8 cellular contexts compared by ENCODE assay signal in the genomic region with DNA sequence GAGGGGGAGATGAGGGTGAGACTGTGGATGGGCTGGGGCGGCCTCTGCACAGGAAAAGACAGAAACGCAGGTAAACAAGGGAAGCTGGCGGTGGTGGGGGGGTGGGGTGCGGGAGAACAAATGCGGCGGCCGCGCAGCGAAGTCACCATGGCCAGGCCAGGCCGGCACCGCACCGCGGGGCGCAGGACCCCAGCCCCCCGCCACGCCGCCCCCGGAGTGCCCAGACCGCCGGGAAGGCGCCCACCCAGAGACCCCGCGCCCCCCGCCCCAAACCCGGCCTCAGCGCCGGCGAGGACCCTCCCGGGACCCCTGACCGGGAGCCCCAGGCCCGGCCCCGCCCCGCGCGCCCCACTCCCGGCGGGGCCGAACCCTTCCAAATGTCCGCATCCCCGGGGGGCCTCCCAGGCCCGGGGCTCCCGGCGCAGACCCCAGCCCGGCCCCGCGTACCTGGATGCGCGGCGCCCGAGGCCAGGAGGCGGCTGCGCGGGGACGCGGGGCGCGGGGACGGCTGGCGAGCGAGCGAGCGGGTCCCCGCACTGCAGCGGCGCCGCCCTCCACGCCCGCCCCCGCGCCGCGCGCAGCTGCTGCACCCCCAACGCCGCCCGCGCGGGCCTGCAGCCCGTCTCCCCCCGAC. TPM values are rescaled to one million over a fixed set of nuclear protein-coding genes. Genes with fewer than 3 reads are reported as not detected.
DNase-seq lines count a peak whose midpoint lies in the region; ATAC-seq, FAIRE-seq and TF ChIP-seq lines count a peak whose summit lies in the region.

No MANE protein-coding gene starts in this region.

- no peak overlapping the region for H2BK15ac ChIP-seq in IMR-90 (ENCODE audit: low read depth, low read length)

- H2BK120ac ChIP-seq in IMR-90 (ENCODE audit: low read depth, low read length): no peak overlapping the region

- TF ChIP-seq CTCF in IMR-90 (conservative IDR thresholded peaks at IDR 0.05; ENCODE audit: low read depth, low read length) (no peak), endothelial cell of umbilical vein (IDR thresholded peaks at IDR 0.05; ENCODE audit: extremely low read depth in 1 of 2, insufficient read depth in 1 of 2, low read depth in 1 of 2, low read length in 2 of 2) (no peak), neural cell (IDR thresholded peaks at IDR 0.05; ENCODE audit: poor library complexity, severe bottlenecking) (no peak)

- H3K4me2 ChIP-seq in IMR-90 (ENCODE audit: low read depth, low read length) (peak overlapping the region; percentile 42; the same call in 1 of the 2 replicates), endothelial cell of umbilical vein (ENCODE audit: insufficient read depth, low read length) (peak overlapping the region; percentile 21), neural cell (ENCODE audit: low read length) (no peak overlapping the region)

- BruUV-seq in IMR-90 (replicated peaks; lab: Mats Ljungman, UMichigan) (no TSS peak), endothelial cell of umbilical vein (replicated peaks; lab: Mats Ljungman, UMichigan) (no TSS peak)

- H4K20me1 ChIP-seq in IMR-90 (ENCODE audit: insufficient read depth, low read length) (peaks cover 5% of the 10 kb centered on the region; the same call in 1 of the 2 replicates), endothelial cell of umbilical vein (replicated peaks; ENCODE audit: control insufficient read depth, extremely low read depth, insufficient read depth, low read length) (no peaks in the 10 kb centered on the region), neural cell (ENCODE audit: insufficient read depth) (no peaks in the 10 kb centered on the region)

- H3K18ac ChIP-seq in IMR-90 (ENCODE audit: low read depth, low read length): no peak overlapping the region

- H3K9me3 ChIP-seq in IMR-90 (ENCODE audit: control insufficient read depth, insufficient read depth, low read length) (no peaks in the 10 kb centered on the region), endothelial cell of umbilical vein (replicated peaks; ENCODE audit: control insufficient read depth, insufficient read depth, low read length) (no peaks in the 10 kb centered on the region), neural cell (ENCODE audit: low read length) (no peaks in the 10 kb centered on the region)

- no peaks in the 10 kb centered on the region for H3F3A ChIP-seq in neural cell (ENCODE audit: insufficient read depth, low read length, poor library complexity, severe bottlenecking)

- no peak overlapping the region for H4K91ac ChIP-seq in IMR-90 (ENCODE audit: insufficient read depth, low read depth, low read length)

- no peak for FAIRE-seq in endothelial cell of umbilical vein (lab: Jason Lieb, UNC)

- H3K36me3 ChIP-seq in IMR-90 (ENCODE audit: control insufficient read depth, insufficient read depth, low read length): 0 out of 2 replicates have a peak, but pooled peaks cover 1% of the 10 kb centered on the region
- H3K36me3 ChIP-seq in endothelial cell of umbilical vein (ENCODE audit: control insufficient read depth in 2 of 2, extremely low read depth in 1 of 2, insufficient read depth in 2 of 2, low read length in 2 of 2): no peaks in the 10 kb centered on the region
- H3K36me3 ChIP-seq in neural cell (ENCODE audit: insufficient read depth, low read length): no peaks in the 10 kb centered on the region

- H2AK5ac ChIP-seq in IMR-90 (ENCODE audit: low read depth, low read length): no peak overlapping the region

- no peaks in the 10 kb centered on the region for H3K9me2 ChIP-seq in neural cell (ENCODE audit: insufficient read depth, low read length)

- no peak overlapping the region for H3K4ac ChIP-seq in IMR-90 (ENCODE audit: low read depth, low read length)

- no peak for TF ChIP-seq EP300 in neural cell (conservative IDR thresholded peaks at IDR 0.05; ENCODE audit: poor library complexity, severe bottlenecking)

- H3K27me3 ChIP-seq in IMR-90 (ENCODE audit: control insufficient read depth, insufficient read depth, low read length) (peaks cover 4% of the 10 kb centered on the region; the same call in 1 of the 2 replicates), endothelial cell of umbilical vein (ENCODE audit: control insufficient read depth in 2 of 2, insufficient read depth in 2 of 2, low read length in 2 of 2) (no peaks in the 10 kb centered on the region), neural cell (ENCODE audit: insufficient read depth, low read depth, low read length) (no peaks in the 10 kb centered on the region)

- H4K5ac ChIP-seq in IMR-90 (ENCODE audit: low read depth, low read length): no peak overlapping the region; the same call in 1 of the 2 replicates

- no peaks in the 10 kb centered on the region for H3K79me1 ChIP-seq in IMR-90 (ENCODE audit: low read depth in 1 of 2, low read length in 2 of 2)

- TF ChIP-seq RAD21 in IMR-90 (IDR thresholded peaks at IDR 0.05; ENCODE audit: low read length) (no peak), neural cell (conservative IDR thresholded peaks at IDR 0.05) (no peak)

- dilution Hi-C loops in IMR-90 (cut with HindIII; ENCODE audit: low sequenced_read_pairs, unreplicated experiment) (no loop called here), endothelial cell of umbilical vein (cut with MboI; ENCODE audit: extremely low pct_ligation_motif_present, low sequenced_read_pairs) (no loop called here)

- no peak for TF ChIP-seq POLR2A in IMR-90 (IDR thresholded peaks at IDR 0.05; ENCODE audit: low read depth, low read length)
- TF ChIP-seq POLR2A in endothelial cell of umbilical vein (IDR thresholded peaks at IDR 0.05; ENCODE audit: low read depth, low read length): no peak

- H3K23ac ChIP-seq in IMR-90 (ENCODE audit: low read depth, low read length): no peak overlapping the region

- 0% methylated on average over 12 of the region's 80 CpGs; no CpG with 5 or more reads in 1 of the 2 experiments for WGBS in IMR-90 (ENCODE audit: extremely low coverage in 2 of 2, insufficient read length in 1 of 2), 2 experiments

- DNase-seq in AG08396 (ENCODE audit: low spot score): peak; percentile 54
- DNase-seq in IMR-90: no peak
- no peak for DNase-seq in endothelial cell of umbilical vein (ENCODE audit: low read depth, low spot score)
- DNase-seq in NCI-H82 (lab: John Stamatoyannopoulos, UW): no peak
- DNase-seq in T-helper 9 cell: no peak
- no peak for DNase-seq in NCI-H345 (lab: John Stamatoyannopoulos, UW)

- no peak overlapping the region for H4K8ac ChIP-seq in IMR-90 (ENCODE audit: low read depth in 2 of 2, low read length in 2 of 2)

- H3K79me2 ChIP-seq in endothelial cell of umbilical vein (ENCODE audit: control insufficient read depth, insufficient read depth, low read length): no peaks in the 10 kb centered on the region
- no peaks in the 10 kb centered on the region for H3K79me2 ChIP-seq in neural cell (replicated peaks; ENCODE audit: insufficient read depth, low read length)

- H3K14ac ChIP-seq in IMR-90 (replicated peaks; ENCODE audit: low read depth, low read length): no peak overlapping the region

- H3K9me1 ChIP-seq in IMR-90 (ENCODE audit: insufficient read depth, low read length) (no peaks in the 10 kb centered on the region; the same call in 1 of the 2 replicates), endothelial cell of umbilical vein (replicated peaks; ENCODE audit: control insufficient read depth, extremely low read depth, insufficient read depth, low read length) (no peaks in the 10 kb centered on the region)

- intact Hi-C loops in IMR-90 (cut with micrococcal nuclease) (no loop called here), endothelial cell of umbilical vein (cut with micrococcal nuclease) (loop anchor here (5.0 kb wide), 1 partner anchor 195 kb away; a partner anchor contains a TSS)

- H2BK20ac ChIP-seq in IMR-90 (ENCODE audit: low read depth, low read length): no peak overlapping the region

- no peak overlapping the region for H2BK5ac ChIP-seq in IMR-90 (ENCODE audit: low read depth, low read length, poor library complexity, severe bottlenecking)

- no peak overlapping the region for H2AK9ac ChIP-seq in IMR-90 (replicated peaks; ENCODE audit: low read depth, low read length, poor library complexity)

- in situ Hi-C loops in IMR-90 (cut with MboI; ENCODE audit: low sequenced_read_pairs): no loop called here

- no peak overlapping the region for H3K56ac ChIP-seq in IMR-90 (ENCODE audit: extremely low read depth, insufficient read depth, low read length)

- CTCF ChIA-PET in IMR-90 (lab: Yijun Ruan, JAX): no interaction called here
- CTCF ChIA-PET in endothelial cell of umbilical vein (lab: Charles Lee): interaction anchor here (1.1 kb wide), 1 partner anchor 12 kb away, joined by 4 read pairs; no protein-coding TSS in a partner anchor

- POLR2A ChIA-PET in IMR-90 (lab: Charles Lee; ENCODE audit: unreplicated experiment) (no interaction called here), endothelial cell of umbilical vein (lab: Charles Lee) (no interaction called here)

- H2AFZ ChIP-seq in IMR-90 (replicated peaks; ENCODE audit: low read length, poor library complexity): peak overlapping the region; percentile 70
- H2AFZ ChIP-seq in endothelial cell of umbilical vein (ENCODE audit: low read depth, low read length): peak overlapping the region; percentile 56
- no peak overlapping the region for H2AFZ ChIP-seq in neural cell (ENCODE audit: low read depth, low read length)

- ATAC-seq in IMR-90 (ENCODE audit: low read depth) (peak; percentile 82), HG03439 (IDR thresholded peaks at IDR 0.05; ENCODE audit: unreplicated experiment) (no peak)

- H3K27ac ChIP-seq in IMR-90 (ENCODE audit: insufficient read depth, low read length): no peak overlapping the region
- H3K27ac ChIP-seq in endothelial cell of umbilical vein (ENCODE audit: insufficient read depth, low read depth, low read length): no peak overlapping the region
- H3K27ac ChIP-seq in neural cell (ENCODE audit: low read length): no peak overlapping the region

- H3K4me1 ChIP-seq in IMR-90 (ENCODE audit: control insufficient read depth, insufficient read depth, low read length): peaks cover 3% of the 10 kb centered on the region; the same call in 1 of the 2 replicates
- peaks cover 6% of the 10 kb centered on the region for H3K4me1 ChIP-seq in endothelial cell of umbilical vein (ENCODE audit: control insufficient read depth, extremely low read depth, insufficient read depth, low read length)

- H3K4me3 ChIP-seq in IMR-90 (ENCODE audit: insufficient read depth, low read depth, low read length) (peak overlapping the region; percentile 52), endothelial cell of umbilical vein (replicated peaks in 1 of 3; ENCODE audit: insufficient read depth in 1 of 3, low read depth in 1 of 3, low read length in 3 of 3) (peak overlapping the region; percentile 12 to 62 (median 55)), neural cell (ENCODE audit: low read length) (peak overlapping the region; percentile 60)

- H3K9ac ChIP-seq in IMR-90 (ENCODE audit: low read depth, low read length): no peak overlapping the region
- peak overlapping the region; percentile 26 for H3K9ac ChIP-seq in endothelial cell of umbilical vein (replicated peaks; ENCODE audit: extremely low read depth, insufficient read depth, low read length)
- peak overlapping the region; percentile 63 for H3K9ac ChIP-seq in neural cell (ENCODE audit: low read length)

RNA-seq across cellular contexts. Expression of a gene that starts 14.4 kb away (rescaled TPM):
- total RNA-seq in IMR-90 (2012; rRNA removed) (12.4 and 13.9 TPM in 2 replicates), endothelial cell of umbilical vein (45.4 and 49.3 TPM in 2 replicates)
- polyA plus RNA-seq in IMR-90 (2012; rRNA removed) (32.6 and 36.1 TPM in 2 replicates), endothelial cell of umbilical vein (65.5 and 81.8 TPM in 2 replicates), neural cell (5.3 and 8.0 TPM in 2 replicates)
- polyA plus RNA-seq in IMR-90 (2012; cell fraction: cytosol; rRNA removed): 31.6 and 49.2 TPM in 2 replicates
- polyA plus RNA-seq in IMR-90 (2012; cell fraction: nucleus; rRNA removed; ENCODE audit: low replicate concordance): 25.7 and 57.6 TPM in 2 replicates
- polyA plus RNA-seq in endothelial cell of umbilical vein (2011; cell fraction: cytosol; rRNA removed): 37.1 and 42.1 TPM in 2 replicates
- 40.8 and 41.7 TPM in 2 replicates for polyA plus RNA-seq in endothelial cell of umbilical vein (2011; cell fraction: nucleus; rRNA removed)
- polyA plus RNA-seq in endothelial cell of umbilical vein (2012): 23.0 and 27.0 TPM in 2 replicates
- polyA minus RNA-seq in endothelial cell of umbilical vein (43.2 and 50.3 TPM in 2 replicates), neural cell (8.5 and 12.2 TPM in 2 replicates)
- polyA minus RNA-seq in endothelial cell of umbilical vein (2011; cell fraction: cytosol; rRNA and poly(A)+ RNA removed): 40.9 TPM
- 23.3 and 31.6 TPM in 2 replicates for polyA minus RNA-seq in endothelial cell of umbilical vein (2011; cell fraction: nucleus; rRNA and poly(A)+ RNA removed)

RNA-seq across cellular contexts. Expression of a gene that starts 15.0 kb away (rescaled TPM):
- total RNA-seq in IMR-90 (2012; rRNA removed): 14.7 and 15.2 TPM in 2 replicates
- 19.8 and 20.2 TPM in 2 replicates for polyA plus RNA-seq in IMR-90 (2012; rRNA removed)
- polyA plus RNA-seq in IMR-90 (2012; cell fraction: cytosol; rRNA removed): 12.5 and 20.6 TPM in 2 replicates
- 21.9 and 29.1 TPM in 2 replicates for polyA plus RNA-seq in IMR-90 (2012; cell fraction: nucleus; rRNA removed; ENCODE audit: low replicate concordance)
- total RNA-seq in endothelial cell of umbilical vein: 24.0 and 29.2 TPM in 2 replicates
- 15.0 and 15.4 TPM in 2 replicates for polyA plus RNA-seq in endothelial cell of umbilical vein
- polyA plus RNA-seq in endothelial cell of umbilical vein (2011; cell fraction: cytosol; rRNA removed): 17.2 and 19.2 TPM in 2 replicates
- polyA plus RNA-seq in endothelial cell of umbilical vein (2011; cell fraction: nucleus; rRNA removed): 16.0 and 20.5 TPM in 2 replicates
- polyA plus RNA-seq in endothelial cell of umbilical vein (2012): 20.5 and 22.4 TPM in 2 replicates
- polyA minus RNA-seq in endothelial cell of umbilical vein: 25.2 and 27.9 TPM in 2 replicates
- polyA minus RNA-seq in endothelial cell of umbilical vein (2011; cell fraction: cytosol; rRNA and poly(A)+ RNA removed): 23.6 TPM
- polyA minus RNA-seq in endothelial cell of umbilical vein (2011; cell fraction: nucleus; rRNA and poly(A)+ RNA removed): 8.2 and 20.6 TPM in 2 replicates
- polyA plus RNA-seq in neural cell: 38.6 and 44.1 TPM in 2 replicates
- 33.1 and 36.5 TPM in 2 replicates for polyA minus RNA-seq in neural cell
